In genomic region chr11:130037058-130037457, GRCh38 we compare ENCODE assay signal across 1 cellular context.
TF ChIP-seq lines count a peak whose summit lies in the region.

No MANE protein-coding gene starts in this region.

TF ChIP-seq in GM12878, 131 proteins besides CTCF, POLR2A, EP300 and RAD21:
- TF ChIP-seq CBFB (IDR thresholded peaks at IDR 0.05; ENCODE audit: low read depth) (no peak), RELA (IDR thresholded peaks at IDR 0.05; ENCODE audit: borderline replicate concordance, partially characterized antibody) (no peak), MEF2A (IDR thresholded peaks at IDR 0.05; ENCODE audit: insufficient read depth, low read depth, low read length) (no peak), SRF (IDR thresholded peaks at IDR 0.05; ENCODE audit: low read depth in 2 of 2, low read length in 2 of 2) (no peak), ZNF207 (IDR thresholded peaks at IDR 0.05; ENCODE audit: borderline replicate concordance) (no peak)
- TF ChIP-seq, protein P1, sequence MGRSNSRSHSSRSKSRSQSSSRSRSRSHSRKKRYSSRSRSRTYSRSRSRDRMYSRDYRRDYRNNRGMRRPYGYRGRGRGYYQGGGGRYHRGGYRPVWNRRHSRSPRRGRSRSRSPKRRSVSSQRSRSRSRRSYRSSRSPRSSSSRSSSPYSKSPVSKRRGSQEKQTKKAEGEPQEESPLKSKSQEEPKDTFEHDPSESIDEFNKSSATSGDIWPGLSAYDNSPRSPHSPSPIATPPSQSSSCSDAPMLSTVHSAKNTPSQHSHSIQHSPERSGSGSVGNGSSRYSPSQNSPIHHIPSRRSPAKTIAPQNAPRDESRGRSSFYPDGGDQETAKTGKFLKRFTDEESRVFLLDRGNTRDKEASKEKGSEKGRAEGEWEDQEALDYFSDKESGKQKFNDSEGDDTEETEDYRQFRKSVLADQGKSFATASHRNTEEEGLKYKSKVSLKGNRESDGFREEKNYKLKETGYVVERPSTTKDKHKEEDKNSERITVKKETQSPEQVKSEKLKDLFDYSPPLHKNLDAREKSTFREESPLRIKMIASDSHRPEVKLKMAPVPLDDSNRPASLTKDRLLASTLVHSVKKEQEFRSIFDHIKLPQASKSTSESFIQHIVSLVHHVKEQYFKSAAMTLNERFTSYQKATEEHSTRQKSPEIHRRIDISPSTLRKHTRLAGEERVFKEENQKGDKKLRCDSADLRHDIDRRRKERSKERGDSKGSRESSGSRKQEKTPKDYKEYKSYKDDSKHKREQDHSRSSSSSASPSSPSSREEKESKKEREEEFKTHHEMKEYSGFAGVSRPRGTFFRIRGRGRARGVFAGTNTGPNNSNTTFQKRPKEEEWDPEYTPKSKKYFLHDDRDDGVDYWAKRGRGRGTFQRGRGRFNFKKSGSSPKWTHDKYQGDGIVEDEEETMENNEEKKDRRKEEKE (IDR thresholded peaks at IDR 0.05): no peak
TF ChIP-seq in GM12878: peak in this region for 0.
